In genomic region chr14:75132374-75133086, GRCh38 we compare ENCODE assay signal across 8 cellular contexts. TPM values are rescaled to one million over a fixed set of nuclear protein-coding genes. Genes with fewer than 3 reads are reported as not detected.
DNase-seq lines count a peak whose midpoint lies in the region; ATAC-seq and TF ChIP-seq lines count a peak whose summit lies in the region.

No MANE protein-coding gene starts in this region.

- TF ChIP-seq CTCF in foreskin keratinocyte (conservative IDR thresholded peaks at IDR 0.05) (peak; percentile 85), osteoblast (IDR thresholded peaks at IDR 0.05; ENCODE audit: extremely low read depth, low read depth, low read length) (peak; percentile 66)

- no peaks in the 10 kb centered on the region for H3K4me1 ChIP-seq in foreskin keratinocyte
- H3K4me1 ChIP-seq in osteoblast (ENCODE audit: insufficient read depth, low read length) = peaks cover 5% of the 10 kb centered on the region

- no peaks in the 10 kb centered on the region for H4K20me1 ChIP-seq in osteoblast (ENCODE audit: insufficient read depth, low read length)

- no peaks in the 10 kb centered on the region for H3K9me3 Mint-ChIP-seq in activated T-helper 17 cell treated with anti-CD3 and anti-CD28 coated beads, Interleukin-2, amount 50 U/mL, for 72 hours

- H2AFZ ChIP-seq in osteoblast (ENCODE audit: low read length) = no peak overlapping the region

- DNase-seq in DMS 273 (lab: John Stamatoyannopoulos, UW; ENCODE audit: unreplicated experiment) = peak; percentile 89
- DNase-seq in HT-29 (ENCODE audit: low spot score) = peak; percentile 90
- peak; percentile 70 for DNase-seq in NCI-H82 treated with DMSO at 0.1 percent for 48 hours (lab: John Stamatoyannopoulos, UW; ENCODE audit: unreplicated experiment)
- DNase-seq in foreskin keratinocyte = peak; percentile 25 to 61
- DNase-seq in osteoblast (ENCODE audit: insufficient read length, low spot score, missing footprints) = peak; percentile 68

- peaks cover 22% of the 10 kb centered on the region for H3K79me2 ChIP-seq in osteoblast (ENCODE audit: insufficient read depth, low read length)

- H3K36me3 ChIP-seq in osteoblast (ENCODE audit: insufficient read depth, low read length) = peaks cover 28% of the 10 kb centered on the region

- H3K27ac ChIP-seq in foreskin keratinocyte (no peak overlapping the region), osteoblast (ENCODE audit: low read depth, low read length) (peak overlapping the region; percentile 40)

- H3K27ac Mint-ChIP-seq in activated T-helper 17 cell treated with anti-CD3 and anti-CD28 coated beads, Interleukin-2, amount 50 U/mL, for 72 hours = peak overlapping the region; percentile 9

- H3K36me3 Mint-ChIP-seq in activated T-helper 17 cell treated with anti-CD3 and anti-CD28 coated beads, Interleukin-2, amount 50 U/mL, for 72 hours (ENCODE audit: low read depth) = peaks cover 74% of the 10 kb centered on the region

- no peak overlapping the region for H3K4me3 Mint-ChIP-seq in activated T-helper 17 cell treated with anti-CD3 and anti-CD28 coated beads, Interleukin-2, amount 50 U/mL, for 72 hours

- H3K4me1 Mint-ChIP-seq in activated T-helper 17 cell treated with anti-CD3 and anti-CD28 coated beads, Interleukin-2, amount 50 U/mL, for 72 hours = peaks cover 10% of the 10 kb centered on the region

- no peak overlapping the region for H3K4me2 ChIP-seq in osteoblast (ENCODE audit: insufficient read depth, low read length)

- no peaks in the 10 kb centered on the region for H3K27me3 Mint-ChIP-seq in activated T-helper 17 cell treated with anti-CD3 and anti-CD28 coated beads, Interleukin-2, amount 50 U/mL, for 72 hours

- H3K9me3 ChIP-seq in osteoblast (ENCODE audit: low read depth, low read length) = no peaks in the 10 kb centered on the region

- peak; percentile 80 for ATAC-seq in activated T-helper 17 cell treated with anti-CD3 and anti-CD28 coated beads, Interleukin-2, amount 50 U/mL, for 72 hours (replicated peaks)
- peak; percentile 44 for ATAC-seq in foreskin keratinocyte
- no peak for ATAC-seq in GM21576 (IDR thresholded peaks at IDR 0.05; ENCODE audit: unreplicated experiment)
- ATAC-seq in HG03442 (IDR thresholded peaks at IDR 0.05; ENCODE audit: unreplicated experiment) = no peak

- H3K4me3 ChIP-seq in osteoblast (ENCODE audit: insufficient read depth, low read length) = no peak overlapping the region

- H3K27me3 ChIP-seq in foreskin keratinocyte (no peaks in the 10 kb centered on the region), osteoblast (ENCODE audit: insufficient read depth, low read length) (no peaks in the 10 kb centered on the region)

RNA-seq across cellular contexts. Expression of gene NEK9, which starts 5.7 kb away (rescaled TPM):
- 24.7 and 45.7 TPM in 2 replicates for total RNA-seq in HT-29 (2014; rRNA removed; shearing (Covaris generic))
- total RNA-seq in activated T-helper 17 cell treated with anti-CD3 and anti-CD28 coated beads, Interleukin-2, amount 50 U/mL, for 72 hours = 10 to 100 TPM; 49.4 to 52.4 TPM
- total RNA-seq in foreskin keratinocyte (22.9 and 24.2 TPM in 2 replicates), osteoblast (42.7 and 44.5 TPM in 2 replicates)
- polyA plus RNA-seq in foreskin keratinocyte = 13.3 and 16.6 TPM in 2 replicates

RNA-seq across cellular contexts. Expression of gene TMED10, which starts 43.9 kb away (rescaled TPM):
- total RNA-seq in HT-29 (2014; rRNA removed; shearing (Covaris generic)) = 136 and 148 TPM in 2 replicates
- 100 to 1,000 TPM; 142 to 179 TPM for total RNA-seq in activated T-helper 17 cell treated with anti-CD3 and anti-CD28 coated beads, Interleukin-2, amount 50 U/mL, for 72 hours
- total RNA-seq in foreskin keratinocyte (334 and 336 TPM in 2 replicates), osteoblast (306 and 314 TPM in 2 replicates)
- polyA plus RNA-seq in foreskin keratinocyte = 243 and 254 TPM in 2 replicates

Comparison
In these comparisons a context has a peak if more than half of its experiments do, and no peak if none do; other contexts are left out.
1. ATAC-seq: peak in activated T-helper 17 cell treated with anti-CD3 and anti-CD28 coated beads, Interleukin-2, amount 50 U/mL, for 72 hours (single experiment) and foreskin keratinocyte (single experiment); none in GM21576 (single experiment) and HG03442 (single experiment).
2. Peak in every context shown above with its lines, with median percentiles within 50 percentile points of each other: DNase-seq.